18 cellular contexts compared by ENCODE assay signal in genomic region chr12:111759991-111760390, GRCh38.
"Had no signal": no experiment of that assay in that cellular context is flagged by ENCODE, and none has a peak within 500 bp of the region (broad histone marks: within the 10 kb centered on the region; RNA-seq: fewer than 3 reads in every experiment).

No MANE protein-coding gene starts in this region.

- H3K4me3 Mint-ChIP-seq: activated CD4-positive, alpha-beta memory T cell treated with anti-CD3 and anti-CD28 coated beads for 36 hours; activated CD4-positive, alpha-beta T cell treated with anti-CD3 and anti-CD28 coated beads for 36 hours; activated naive CD4-positive, alpha-beta T cell treated with anti-CD3 and anti-CD28 coated beads, Interleukin-2, amount 50 U/mL, for 24 hours; activated T-cell treated with anti-CD3 and anti-CD28 coated beads, Interleukin-2, amount 50 U/mL, for 24 hours; natural killer cell had no signal

- H3K4me3 ChIP-seq: mucosa of descending colon, smooth muscle cell had no signal

- ATAC-seq: activated CD4-positive, alpha-beta T cell treated with anti-CD3 and anti-CD28 coated beads for 36 hours; mucosa of descending colon; natural killer cell; stimulated activated naive CD8-positive, alpha-beta T cell treated with anti-CD3 and anti-CD28 coated beads, Interleukin-15, Interleukin-2, amounts not matched to agents 100 U/mL and 50 U/mL, for 24 hours had no signal

- H3K27ac Mint-ChIP-seq: activated CD4-positive, alpha-beta memory T cell treated with anti-CD3 and anti-CD28 coated beads for 36 hours; activated CD4-positive, alpha-beta T cell treated with anti-CD3 and anti-CD28 coated beads for 36 hours; activated naive CD4-positive, alpha-beta T cell treated with anti-CD3 and anti-CD28 coated beads, Interleukin-2, amount 50 U/mL, for 24 hours; activated T-cell treated with anti-CD3 and anti-CD28 coated beads, Interleukin-2, amount 50 U/mL, for 24 hours; natural killer cell had no signal

- H3K9me3 ChIP-seq: mucosa of descending colon had no signal

- H3K36me3 Mint-ChIP-seq: natural killer cell had no signal

- DNase-seq: activated CD4-positive, alpha-beta memory T cell treated with anti-CD3 and anti-CD28 coated beads for 36 hours; activated CD4-positive, alpha-beta T cell treated with anti-CD3 and anti-CD28 coated beads for 36 hours; activated effector memory CD4-positive, alpha-beta T cell treated with Interleukin-2 at 50 U/mL for 16 hours; activated T-cell treated with anti-CD3 and anti-CD28 coated beads, Interleukin-2, amount 50 U/mL, for 24 hours; amniotic stem cell; caudate nucleus; erythroblast; islet precursor cell; mucosa of descending colon; natural killer cell; retina; stimulated activated CD4-positive, alpha-beta T cell treated with anti-CD3 and anti-CD28 coated beads, Interleukin-4, amount 100 ng/mL, for 4 hours; stimulated activated CD8-positive, alpha-beta memory T cell treated with anti-CD3 and anti-CD28 coated beads, Interleukin-4, amount 100 ng/mL, for 48 hours; stimulated activated naive CD8-positive, alpha-beta T cell treated with anti-CD3 and anti-CD28 coated beads, Interleukin-15, Interleukin-2, amounts not matched to agents 100 U/mL and 50 U/mL, for 24 hours; trophoblast cell had no signal

- H3K4me2 ChIP-seq: smooth muscle cell had no signal

- FAIRE-seq: colon had no signal

- H3K9me3 Mint-ChIP-seq: activated CD4-positive, alpha-beta memory T cell treated with anti-CD3 and anti-CD28 coated beads for 36 hours; activated naive CD4-positive, alpha-beta T cell treated with anti-CD3 and anti-CD28 coated beads, Interleukin-2, amount 50 U/mL, for 24 hours; activated T-cell treated with anti-CD3 and anti-CD28 coated beads, Interleukin-2, amount 50 U/mL, for 24 hours; natural killer cell had no signal
